ENCODE assay signal across 20 cellular contexts in genomic region chr12:107355612-107356011, GRCh38.
DNase-seq lines count a peak whose midpoint lies in the region; ATAC-seq, FAIRE-seq and TF ChIP-seq lines count a peak whose summit lies in the region.
"Had no signal": no experiment of that assay in that cellular context is flagged by ENCODE, and none has a peak within 500 bp of the region (broad histone marks: within the 10 kb centered on the region; RNA-seq: fewer than 3 reads in every experiment).

No MANE protein-coding gene starts in this region.

- H3K27ac ChIP-seq in HepG2 (ENCODE audit: extremely low read length, insufficient read depth, low read length): peak overlapping the region; percentile 34
- no peak overlapping the region for H3K27ac ChIP-seq in right lobe of liver
- H3K27ac ChIP-seq in IMR-90 (ENCODE audit: insufficient read depth, low read length): no peak overlapping the region
- H3K27ac ChIP-seq: 22Rv1, C4-2B had no signal

- H3K4ac ChIP-seq in IMR-90 (ENCODE audit: low read depth, low read length): no peak overlapping the region

- FAIRE-seq in HepG2 (lab: Jason Lieb, UNC): no peak
- FAIRE-seq: D721Med, G401.6, GM12891, GM18507 had no signal

- no peak overlapping the region for H2BK20ac ChIP-seq in IMR-90 (ENCODE audit: low read depth, low read length)

- no peak overlapping the region for H4K8ac ChIP-seq in IMR-90 (ENCODE audit: low read depth in 2 of 2, low read length in 2 of 2)

- no peak overlapping the region for H2BK15ac ChIP-seq in IMR-90 (ENCODE audit: low read depth, low read length)

- no peak overlapping the region for H2BK5ac ChIP-seq in IMR-90 (ENCODE audit: low read depth, low read length, poor library complexity, severe bottlenecking)

- H4K20me1 ChIP-seq in HepG2 (ENCODE audit: insufficient read depth, low read length) (no peaks in the 10 kb centered on the region), IMR-90 (ENCODE audit: insufficient read depth, low read length) (no peaks in the 10 kb centered on the region)

- H3K14ac ChIP-seq in IMR-90 (replicated peaks; ENCODE audit: low read depth, low read length): no peak overlapping the region

- H3K79me2 ChIP-seq in HepG2 (ENCODE audit: insufficient read depth, low read length): peaks cover 3% of the 10 kb centered on the region

- ATAC-seq in HepG2 (peak; percentile 49), right lobe of liver (no peak), IMR-90 (ENCODE audit: low read depth) (no peak), HG02678 (IDR thresholded peaks at IDR 0.05; ENCODE audit: unreplicated experiment) (no peak)
- ATAC-seq: CD8-positive, alpha-beta T cell had no signal

- H3K4me3 ChIP-seq in HepG2 (replicated peaks in 1 of 3; ENCODE audit: insufficient read depth in 1 of 3, low read depth in 2 of 3, low read length in 3 of 3): no peak overlapping the region
- no peak overlapping the region for H3K4me3 ChIP-seq in right lobe of liver
- no peak overlapping the region for H3K4me3 ChIP-seq in IMR-90 (ENCODE audit: insufficient read depth, low read depth, low read length)
- H3K4me3 ChIP-seq: BLaER1 had no signal

- no peak overlapping the region for H2AK9ac ChIP-seq in IMR-90 (replicated peaks; ENCODE audit: low read depth, low read length, poor library complexity)

- no peaks in the 10 kb centered on the region for H3K9me1 ChIP-seq in IMR-90 (ENCODE audit: insufficient read depth, low read length)

- intact Hi-C loops in HepG2 (cut with micrococcal nuclease; ENCODE audit: unreplicated experiment): no loop called here
- intact Hi-C loops in right lobe of liver (cut with DNase I): no loop called here
- intact Hi-C loops in IMR-90 (cut with micrococcal nuclease): no loop called here

- H3K9me3 ChIP-seq in HepG2 (ENCODE audit: low read length): peaks cover 4% of the 10 kb centered on the region; the same call in 1 of the 2 replicates
- no peaks in the 10 kb centered on the region for H3K9me3 ChIP-seq in right lobe of liver
- no peaks in the 10 kb centered on the region for H3K9me3 ChIP-seq in IMR-90 (ENCODE audit: control insufficient read depth, insufficient read depth, low read length)
- H3K9me3 ChIP-seq: BE2C, Caco-2 had no signal

- no peak for TF ChIP-seq CTCF in HepG2 (CRISPR knock-in tag; IDR thresholded peaks at IDR 0.05)
- no peak for TF ChIP-seq CTCF in right lobe of liver (IDR thresholded peaks at IDR 0.05)
- TF ChIP-seq CTCF in IMR-90 (conservative IDR thresholded peaks at IDR 0.05; ENCODE audit: low read depth, low read length): no peak

- H3K4me2 ChIP-seq in HepG2 (ENCODE audit: low read depth, low read length) (0 out of 2 replicates have a peak overlapping the region, but pooled peaks have one; percentile 16), IMR-90 (ENCODE audit: low read depth, low read length) (no peak overlapping the region)

- H3K9ac ChIP-seq in HepG2 (ENCODE audit: insufficient read depth, low read depth, low read length) (no peak overlapping the region), IMR-90 (ENCODE audit: low read depth, low read length) (no peak overlapping the region)
- H3K9ac ChIP-seq: BLaER1 had no signal

- no peaks in the 10 kb centered on the region for H3K79me1 ChIP-seq in IMR-90 (ENCODE audit: low read depth in 1 of 2, low read length in 2 of 2)

- TF ChIP-seq EP300 in HepG2 (IDR thresholded peaks at IDR 0.05; ENCODE audit: low read depth in 2 of 2, low read length in 2 of 2) (0 out of 4 replicates have a peak, but pooled peaks of 1 of the 2 experiments have one; percentile 23), HepG2 (CRISPR knock-in tag; IDR thresholded peaks at IDR 0.05; ENCODE audit: borderline replicate concordance) (no peak)

- in situ Hi-C loops in HepG2 (cut with HindIII; ENCODE audit: extremely low pct_ligation_motif_present, low pct_unique_long_range_greater_than_20kb): no loop called here
- in situ Hi-C loops in IMR-90 (cut with MboI; ENCODE audit: low sequenced_read_pairs): no loop called here

- dilution Hi-C loops in IMR-90 (cut with HindIII; ENCODE audit: low sequenced_read_pairs, unreplicated experiment): no loop called here

- TF ChIP-seq POLR2A in HepG2 (IDR thresholded peaks at IDR 0.05; ENCODE audit: insufficient read depth in 1 of 2, low read depth in 2 of 2, low read length in 2 of 2) (no peak), right lobe of liver (IDR thresholded peaks at IDR 0.05) (no peak), IMR-90 (IDR thresholded peaks at IDR 0.05; ENCODE audit: low read depth, low read length) (no peak)

- no peaks in the 10 kb centered on the region for H3K27me3 ChIP-seq in HepG2 (ENCODE audit: control insufficient read depth in 1 of 2, insufficient read depth in 2 of 2, low read length in 2 of 2)
- H3K27me3 ChIP-seq in right lobe of liver: no peaks in the 10 kb centered on the region
- 0 out of 2 replicates have a peak, but pooled peaks cover 2% of the 10 kb centered on the region for H3K27me3 ChIP-seq in IMR-90 (ENCODE audit: control insufficient read depth, insufficient read depth, low read length)
- H3K27me3 ChIP-seq: BLaER1 had no signal

- no peak overlapping the region for H4K5ac ChIP-seq in IMR-90 (ENCODE audit: low read depth, low read length)

- BruUV-seq in HepG2 (replicated peaks; lab: Mats Ljungman, UMichigan) (no TSS peak), IMR-90 (replicated peaks; lab: Mats Ljungman, UMichigan) (no TSS peak)

- POLR2A ChIA-PET in HepG2 (lab: Yijun Ruan, JAX): interaction anchor here (1.0 kb wide), 1 partner anchor 35 kb away, joined by 4 read pairs; no protein-coding TSS in a partner anchor
- POLR2A ChIA-PET in IMR-90 (lab: Charles Lee; ENCODE audit: unreplicated experiment): no interaction called here

- H2AFZ ChIP-seq in HepG2 (ENCODE audit: low read length): no peak overlapping the region
- no peak overlapping the region for H2AFZ ChIP-seq in IMR-90 (replicated peaks; ENCODE audit: low read length, poor library complexity)

- no peaks in the 10 kb centered on the region for H3K36me3 ChIP-seq in HepG2 (replicated peaks in 1 of 2; ENCODE audit: control insufficient read depth in 1 of 2, insufficient read depth in 2 of 2, low read length in 2 of 2)
- H3K36me3 ChIP-seq in right lobe of liver: no peaks in the 10 kb centered on the region
- no peaks in the 10 kb centered on the region for H3K36me3 ChIP-seq in IMR-90 (ENCODE audit: control insufficient read depth, insufficient read depth, low read length)
- H3K36me3 ChIP-seq: BE2C, BLaER1 had no signal

- CTCF ChIA-PET in HepG2 (lab: Yijun Ruan, JAX; ENCODE audit: low intra/inter-chr PET ratio, low total read pairs): no interaction called here
- CTCF ChIA-PET in IMR-90 (lab: Yijun Ruan, JAX): interaction anchor here (1.9 kb wide), 1 partner anchor 224 kb away, joined by 4 read pairs; no protein-coding TSS in a partner anchor

- no peak overlapping the region for H3K18ac ChIP-seq in IMR-90 (ENCODE audit: low read depth, low read length)

- H2AK5ac ChIP-seq in IMR-90 (ENCODE audit: low read depth, low read length): no peak overlapping the region

- H3K4me1 ChIP-seq in HepG2 (ENCODE audit: insufficient read depth, low read length) (peaks cover 66% of the 10 kb centered on the region), right lobe of liver (no peaks in the 10 kb centered on the region), IMR-90 (ENCODE audit: control insufficient read depth, insufficient read depth, low read length) (peaks cover 4% of the 10 kb centered on the region)
- H3K4me1 ChIP-seq: BE2C, Caco-2 had no signal

- H3K56ac ChIP-seq in IMR-90 (ENCODE audit: extremely low read depth, insufficient read depth, low read length): no peak overlapping the region

- no peak overlapping the region for H4K91ac ChIP-seq in IMR-90 (ENCODE audit: insufficient read depth, low read depth, low read length)

- no peak overlapping the region for H3K23ac ChIP-seq in IMR-90 (ENCODE audit: low read depth, low read length)

- no peak for TF ChIP-seq RAD21 in HepG2 (CRISPR knock-in tag; IDR thresholded peaks at IDR 0.05)
- TF ChIP-seq RAD21 in IMR-90 (IDR thresholded peaks at IDR 0.05; ENCODE audit: low read length): no peak

- 0% methylated on average over 1 of the region's 1 CpG for WGBS in HepG2 (ENCODE audit: low lambda C conversion rate)
- 25% methylated on average over 1 of the region's 1 CpG for WGBS in right lobe of liver (ENCODE audit: insufficient coverage, low coverage, low lambda C conversion rate, missing lambda C conversion rate)
- whole genome bisulfite sequencing in IMR-90 (ENCODE audit: extremely low coverage in 2 of 2, insufficient read length in 1 of 2), 2 experiments: no CpG with 5 or more reads among the region's 1 CpG

- no peak overlapping the region for H2BK120ac ChIP-seq in IMR-90 (ENCODE audit: low read depth, low read length)

- peak; percentile 56 for DNase-seq in HepG2 (ENCODE audit: low spot score)
- DNase-seq in right lobe of liver: no peak
- DNase-seq in IMR-90: peak; percentile 19
- DNase-seq in iris pigment epithelial cell (ENCODE audit: low read depth): peak; percentile 41
- DNase-seq in SKM-1 (lab: John Stamatoyannopoulos, UW; ENCODE audit: unreplicated experiment): no peak
- DNase-seq: ACHN; BE2C; Caco-2; Calu3; CD4-positive, alpha-beta T cell; CD8-positive, alpha-beta T cell; GF-D8 had no signal

TF ChIP-seq in HepG2, 621 proteins besides CTCF, POLR2A, EP300 and RAD21 (continues in another document):
- TF ChIP-seq HOXA5 (CRISPR knock-in tag; IDR thresholded peaks at IDR 0.05): no peak
- peak; percentile 97 for TF ChIP-seq ZBTB43 (CRISPR knock-in tag; conservative IDR thresholded peaks at IDR 0.05)
- TF ChIP-seq ATM (IDR thresholded peaks at IDR 0.05; ENCODE audit: borderline replicate concordance): no peak

TF ChIP-seq in IMR-90, 13 proteins besides CTCF, POLR2A, EP300 and RAD21 (continues in another document):
- TF ChIP-seq FOS (IDR thresholded peaks at IDR 0.05; ENCODE audit: low read depth, low read length): no peak
- TF ChIP-seq NFE2L2 (IDR thresholded peaks at IDR 0.05; ENCODE audit: low read depth, low read length): no peak
- TF ChIP-seq CEBPB (IDR thresholded peaks at IDR 0.05; ENCODE audit: low read depth, low read length): no peak
- TF ChIP-seq SMC3 (IDR thresholded peaks at IDR 0.05; ENCODE audit: low read depth, low read length): no peak
- no peak for TF ChIP-seq CHD1 (IDR thresholded peaks at IDR 0.05; ENCODE audit: low read depth, low read length)
- no peak for TF ChIP-seq USF2 (IDR thresholded peaks at IDR 0.05; ENCODE audit: low read depth, low read length)
- no peak for TF ChIP-seq MXI1 (IDR thresholded peaks at IDR 0.05; ENCODE audit: borderline replicate concordance, low read depth, low read length)

Comparison
In these comparisons a context has a peak if more than half of its experiments do, and no peak if none do; other contexts are left out.
1. DNase-seq: peak in HepG2 (single experiment), IMR-90 (single experiment) and iris pigment epithelial cell (single experiment); none in right lobe of liver (0 of 3) and SKM-1 (single experiment).